In genomic region chr5:149559712-149560111, GRCh38 we compare ENCODE assay signal across 26 cellular contexts. TPM values are rescaled to one million over a fixed set of nuclear protein-coding genes. Genes with fewer than 3 reads are reported as not detected.
A peak's percentile ranks its signal among the peaks of the same experiment; 100 is the strongest.
DNase-seq lines count a peak whose midpoint lies in the region; FAIRE-seq and TF ChIP-seq lines count a peak whose summit lies in the region.
"Had no signal": no experiment of that assay in that cellular context is flagged by ENCODE, and none has a peak within 500 bp of the region (broad histone marks: within the 10 kb centered on the region; RNA-seq: fewer than 3 reads in every experiment).

No MANE protein-coding gene starts in this region.

- peak overlapping the region; percentile 5 for H3K27ac Mint-ChIP-seq in astrocyte (ENCODE audit: unreplicated experiment)
- H3K27ac Mint-ChIP-seq: activated T-helper 17 cell treated with anti-CD3 and anti-CD28 coated beads, Interleukin-2, amount 50 U/mL, for 72 hours; B cell had no signal

- H3K36me3 Mint-ChIP-seq in astrocyte (ENCODE audit: low read depth, unreplicated experiment): no peaks in the 10 kb centered on the region

- H3K27ac ChIP-seq in astrocyte (ENCODE audit: low read depth, low read length) (no peak overlapping the region), osteoblast (ENCODE audit: low read depth, low read length) (peak overlapping the region; percentile 13)

- H3K4me3 ChIP-seq in astrocyte (ENCODE audit: insufficient read depth, low read depth, low read length) (no peak overlapping the region), osteoblast (ENCODE audit: insufficient read depth, low read length) (no peak overlapping the region)
- H3K4me3 ChIP-seq: gastrocnemius medialis, right atrium auricular region had no signal

- H3K36me3 ChIP-seq in astrocyte (ENCODE audit: insufficient read depth, low read length) (no peaks in the 10 kb centered on the region), osteoblast (ENCODE audit: insufficient read depth, low read length) (no peaks in the 10 kb centered on the region)
- H3K36me3 ChIP-seq: gastrocnemius medialis, right atrium auricular region had no signal

- H3K4me2 ChIP-seq in astrocyte (ENCODE audit: low read length) (no peak overlapping the region), osteoblast (ENCODE audit: insufficient read depth, low read length) (no peak overlapping the region)

- H3K27me3 ChIP-seq in astrocyte (ENCODE audit: insufficient read depth, low read length): no peaks in the 10 kb centered on the region
- H3K27me3 ChIP-seq in osteoblast (ENCODE audit: insufficient read depth, low read length): no peaks in the 10 kb centered on the region
- H3K27me3 ChIP-seq: gastrocnemius medialis, right atrium auricular region had no signal

- TF ChIP-seq CTCF in astrocyte (IDR thresholded peaks at IDR 0.05; ENCODE audit: insufficient read depth, low read depth, low read length): no peak
- TF ChIP-seq CTCF in osteoblast (IDR thresholded peaks at IDR 0.05; ENCODE audit: extremely low read depth, low read depth, low read length): no peak
- TF ChIP-seq CTCF in GM20000 (IDR thresholded peaks at IDR 0.05; ENCODE audit: extremely low read depth, missing control alignments): no peak

- H3K4me1 ChIP-seq in astrocyte (ENCODE audit: insufficient read depth, low read length) (peaks cover 30% of the 10 kb centered on the region), osteoblast (ENCODE audit: insufficient read depth, low read length) (peaks cover 35% of the 10 kb centered on the region)

- H3K9me3 Mint-ChIP-seq in astrocyte (ENCODE audit: unreplicated experiment): no peaks in the 10 kb centered on the region
- H3K9me3 Mint-ChIP-seq: activated T-helper 17 cell treated with anti-CD3 and anti-CD28 coated beads, Interleukin-2, amount 50 U/mL, for 72 hours had no signal

- no peaks in the 10 kb centered on the region for H3K27me3 Mint-ChIP-seq in astrocyte (ENCODE audit: low read depth, unreplicated experiment)
- H3K27me3 Mint-ChIP-seq: activated T-helper 17 cell treated with anti-CD3 and anti-CD28 coated beads, Interleukin-2, amount 50 U/mL, for 72 hours; B cell had no signal

- DNase-seq in EH (ENCODE audit: low read depth): peak; percentile 81
- peak; percentile 17 for DNase-seq in MV-4-11 (lab: John Stamatoyannopoulos, UW)
- no peak for DNase-seq in astrocyte (ENCODE audit: low read depth)
- no peak for DNase-seq in osteoblast (ENCODE audit: insufficient read length, low spot score, missing footprints)
- DNase-seq in NCI-H510A (lab: John Stamatoyannopoulos, UW): no peak
- DNase-seq in NCI-H128 (lab: John Stamatoyannopoulos, UW; ENCODE audit: unreplicated experiment): no peak
- no peak for DNase-seq in activated T-cell treated with anti-CD3 and anti-CD28 coated beads for 4 hours
- no peak for DNase-seq in GM20000 (ENCODE audit: low spot score)
- DNase-seq: activated CD4-positive, CD25-positive, alpha-beta regulatory T cell; Calu3; central memory CD4-positive, alpha-beta T cell; effector CD4-positive, alpha-beta T cell; gastrocnemius medialis; left colon; NCI-H1436; NCI-H226; NK-92 treated with Interleukin-12 subunit alpha and Interleukin-12 subunit beta, amount 100 ng/mL, for 24 hours; SHP77; stimulated activated CD4-positive, alpha-beta T cell treated with anti-CD3 and anti-CD28 coated beads, Interleukin-1b, Interleukin-23, amount 100 ng/mL, for 48 hours had no signal

- H3K9me3 ChIP-seq in astrocyte (ENCODE audit: insufficient read depth, low read depth, low read length): no peaks in the 10 kb centered on the region
- H3K9me3 ChIP-seq in osteoblast (ENCODE audit: low read depth, low read length): no peaks in the 10 kb centered on the region
- H3K9me3 ChIP-seq: gastrocnemius medialis, right atrium auricular region had no signal

- no peak overlapping the region for H3K9ac ChIP-seq in astrocyte (ENCODE audit: low read length)

- H4K20me1 ChIP-seq in astrocyte (ENCODE audit: insufficient read depth, low read length) (no peaks in the 10 kb centered on the region), osteoblast (ENCODE audit: insufficient read depth, low read length) (no peaks in the 10 kb centered on the region)

- peaks cover 27% of the 10 kb centered on the region for H3K4me1 Mint-ChIP-seq in astrocyte (ENCODE audit: low read depth, unreplicated experiment)
- H3K4me1 Mint-ChIP-seq: B cell had no signal

- FAIRE-seq in astrocyte (lab: Jason Lieb, UNC): no peak
- FAIRE-seq: G401.6, GM12892, H1 had no signal

- H3K79me2 ChIP-seq in astrocyte (ENCODE audit: insufficient read depth, low read length) (no peaks in the 10 kb centered on the region), osteoblast (ENCODE audit: insufficient read depth, low read length) (no peaks in the 10 kb centered on the region)

- H3K4me3 Mint-ChIP-seq in astrocyte (ENCODE audit: unreplicated experiment): no peak overlapping the region
- H3K4me3 Mint-ChIP-seq: activated T-helper 17 cell treated with anti-CD3 and anti-CD28 coated beads, Interleukin-2, amount 50 U/mL, for 72 hours; B cell had no signal

- H2AFZ ChIP-seq in astrocyte (ENCODE audit: low read depth, low read length) (no peak overlapping the region), osteoblast (ENCODE audit: low read length) (peak overlapping the region; percentile 18)

RNA-seq across cellular contexts. Expression of gene CSNK1A1, which starts 8.5 kb away (rescaled TPM):
- total RNA-seq in astrocyte (384 and 392 TPM in 2 replicates), osteoblast (444 and 497 TPM in 2 replicates)

RNA-seq across cellular contexts. Expression of gene ARHGEF37, which starts 21.6 kb away (rescaled TPM):
- 1.4 and 2.3 TPM in 2 replicates for total RNA-seq in astrocyte
- 0.72 and 0.88 TPM in 2 replicates for total RNA-seq in osteoblast
- total RNA-seq: mononuclear cell had no signal

Comparison
In these comparisons a context has a peak if more than half of its experiments do, and no peak if none do; other contexts are left out.
1. DNase-seq: peak in EH (single experiment) and MV-4-11 (single experiment); none in astrocyte (single experiment), osteoblast (single experiment), NCI-H510A (single experiment), NCI-H128 (single experiment), activated T-cell treated with anti-CD3 and anti-CD28 coated beads for 4 hours (single experiment) and GM20000 (single experiment).